Comparison of ENCODE assay signal across 13 cellular contexts in the genomic region with DNA sequence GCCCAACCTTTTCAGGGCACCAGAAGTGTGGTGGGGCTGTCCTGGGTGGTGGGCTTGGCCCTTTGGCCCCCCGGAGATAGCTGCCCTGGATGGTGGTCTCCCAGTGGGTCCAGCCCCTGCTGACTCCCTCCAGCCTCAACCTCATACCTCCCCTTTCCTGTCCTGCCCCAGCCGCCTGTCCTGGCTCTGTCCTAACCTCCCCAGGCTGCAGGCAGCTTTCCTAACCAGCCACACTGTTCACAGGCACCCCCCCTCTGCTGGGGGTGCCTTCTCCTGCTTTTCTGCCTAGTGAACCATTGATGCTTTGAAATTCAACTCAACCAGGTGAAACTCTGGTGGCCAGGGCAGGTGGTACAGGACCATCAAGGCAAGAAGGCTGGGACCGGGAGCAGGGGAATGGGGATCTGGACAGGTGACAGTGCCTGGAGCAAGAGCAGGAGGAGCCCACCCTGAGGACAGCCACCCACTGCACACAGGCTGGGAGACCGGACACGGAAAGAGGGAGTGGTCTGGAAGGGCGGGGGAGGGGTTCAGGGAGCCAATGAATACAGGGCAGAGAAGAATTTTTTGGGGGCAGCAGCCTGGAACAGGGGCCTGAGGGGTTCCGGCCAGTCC. TPM values are rescaled to one million over a fixed set of nuclear protein-coding genes. Genes with fewer than 3 reads are reported as not detected.
"Had no signal": no experiment of that assay in that cellular context is flagged by ENCODE, and none has a peak within 500 bp of the region (broad histone marks: within the 10 kb centered on the region; RNA-seq: fewer than 3 reads in every experiment).

No MANE protein-coding gene starts in this region.

- H3K4me3 ChIP-seq: right lobe of liver, suprapubic skin, upper lobe of right lung had no signal

- ATAC-seq: left cardiac atrium had no signal

- DNase-seq: activated CD4-positive, alpha-beta T cell treated with anti-CD3 and anti-CD28 coated beads, Interleukin-2, amount 50 U/mL, for 4 hours; activated CD4-positive, CD25-positive, alpha-beta regulatory T cell treated with anti-CD3 and anti-CD28 coated beads, Interleukin-2, amount 50 U/mL, for 72 hours; activated naive CD4-positive, alpha-beta T cell treated with anti-CD3 and anti-CD28 coated beads, Interleukin-2, amount 50 U/mL, for 16 hours; activated T-cell treated with anti-CD3 and anti-CD28 coated beads, Interleukin-2, amount 50 U/mL, for 1 hour; left cardiac atrium; posterior cingulate gyrus; stimulated activated CD4-positive, alpha-beta T cell treated with anti-CD3 and anti-CD28 coated beads, Interleukin-2, amount 100 ng/mL, for 24 hours; stimulated activated naive CD4-positive, alpha-beta T cell; upper lobe of right lung had no signal

- H3K36me3 ChIP-seq: right lobe of liver, suprapubic skin, upper lobe of right lung had no signal

- H3K27me3 ChIP-seq: right lobe of liver had no signal

- H3K27ac ChIP-seq: right lobe of liver, suprapubic skin had no signal

- H3K9me3 ChIP-seq: right lobe of liver, suprapubic skin, upper lobe of right lung had no signal

RNA-seq across cellular contexts. Expression of a gene that starts 35.9 kb away (rescaled TPM):
- total RNA-seq: dermis microvascular lymphatic vessel endothelial cell, glomerular endothelial cell had no signal
